Comparison of ENCODE assay signal across 8 cellular contexts in the genomic region with DNA sequence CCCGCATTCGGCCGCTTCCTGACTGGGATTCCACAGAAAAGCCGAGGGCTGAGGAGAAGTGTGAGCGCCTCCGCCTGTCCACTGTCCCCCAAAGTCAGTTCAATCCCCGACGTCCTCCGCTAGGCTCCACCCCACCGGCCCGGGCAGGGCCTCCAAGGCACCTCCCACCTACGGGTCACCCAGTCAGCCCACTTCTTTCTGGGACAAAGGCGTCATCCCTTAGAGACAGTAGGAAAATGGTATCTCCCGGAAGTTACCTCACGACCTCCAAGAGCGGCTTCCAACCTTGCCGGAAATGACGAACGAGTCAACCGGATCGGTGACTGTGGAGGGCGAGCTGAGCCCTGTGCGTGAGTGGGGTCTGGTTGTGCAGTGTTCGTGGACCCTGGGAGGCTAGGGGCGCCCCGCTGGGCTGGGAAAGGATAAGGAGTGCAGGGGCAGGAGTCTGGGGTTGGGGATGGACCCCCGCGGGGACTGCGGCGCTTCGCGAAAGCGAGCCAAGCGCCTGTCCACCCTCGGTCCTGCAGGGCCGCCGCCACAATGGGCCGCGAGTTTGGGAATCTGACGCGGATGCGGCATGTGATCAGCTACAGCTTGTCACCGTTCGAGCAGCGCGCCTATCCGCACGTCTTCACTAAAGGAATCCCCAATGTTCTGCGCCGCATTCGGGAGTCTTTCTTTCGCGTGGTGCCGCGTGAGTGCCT. TPM values are rescaled to one million over a fixed set of nuclear protein-coding genes. Genes with fewer than 3 reads are reported as not detected.
DNase-seq lines count a peak whose midpoint lies in the region; ATAC-seq, FAIRE-seq and TF ChIP-seq lines count a peak whose summit lies in the region.

Gene GDF9, minus strand, starts transcription at position 128 of the 704 bp plus-strand sequence. CDS start 1,936 bp downstream, outside the sequence.
Gene UQCRQ, plus strand, starts transcription at position 301 of the 704 bp plus-strand sequence. Its CDS starts 240 bp downstream, at position 541.

- DNase-seq in AG04450 (ENCODE audit: low read depth, low spot score) (peak; percentile 99), NCI-H2196 (lab: John Stamatoyannopoulos, UW; ENCODE audit: unreplicated experiment) (peak; percentile 99), WERI-Rb-1 (peak; percentile 98), bronchial epithelial cell (ENCODE audit: low read depth) (peak; percentile 100), iPS-NIHi11 (ENCODE audit: low spot score) (peak; percentile 97), small intestine (peak; percentile 100)

- CTCF ChIA-PET in AG04450 (lab: Charles Lee): interaction anchor here (1.0 to 3.0 kb wide), 8 partner anchors 17 to 481 kb away, joined by 3 to 23 read pairs (median 5); partner anchors contain the start of gene SHROOM1

- peak; percentile 98 for ATAC-seq in GM18870 (IDR thresholded peaks at IDR 0.05; ENCODE audit: unreplicated experiment)
- ATAC-seq in HG03135 (IDR thresholded peaks at IDR 0.05; ENCODE audit: unreplicated experiment): peak; percentile 97

- H3K9me3 ChIP-seq in AG04450 (ENCODE audit: control insufficient read depth, insufficient read depth, low read length) (no peaks in the 10 kb centered on the region), WERI-Rb-1 (ENCODE audit: severe bottlenecking) (no peaks in the 10 kb centered on the region), small intestine (ENCODE audit: control insufficient read depth, low read depth) (no peaks in the 10 kb centered on the region)

- POLR2A ChIA-PET in AG04450 (lab: Yijun Ruan, JAX): interaction anchor here (0.5 to 1.9 kb wide), 12 partner anchors 12 to 149 kb away, joined by 3 to 12 read pairs (median 4); partner anchors contain the start of gene SHROOM1

- peak within 1 kb of the TSS; percentile 94 for H3K27ac ChIP-seq in AG04450 (ENCODE audit: low read depth, low read length)
- H3K27ac ChIP-seq in WERI-Rb-1: peak within 1 kb of the TSS; percentile 87
- peak within 1 kb of the TSS; percentile 85 to 96 for H3K27ac ChIP-seq in small intestine (ENCODE audit: low read depth in 1 of 2, low read length in 1 of 2)

- H3K4me1 ChIP-seq in small intestine (ENCODE audit: control insufficient read depth in 2 of 2, insufficient read depth in 1 of 2, low read depth in 1 of 2, low read length in 1 of 2): peaks cover 0 to 4% of the 10 kb centered on the region in 2 donors

- H3K4me3 ChIP-seq in AG04450 (ENCODE audit: low read depth, low read length) (peak within 1 kb of the TSS; percentile 97), WERI-Rb-1 (ENCODE audit: low read depth, low read length) (peak within 1 kb of the TSS; percentile 89), bronchial epithelial cell (ENCODE audit: low read depth, low read length) (peak within 1 kb of the TSS; percentile 75), small intestine (ENCODE audit: low read depth in 1 of 2, low read length in 2 of 2) (peak within 1 kb of the TSS; percentile 64 to 92)

- peak; percentile 42 for TF ChIP-seq CTCF in AG04450 (IDR thresholded peaks at IDR 0.05; ENCODE audit: low read depth, low read length)
- peak; percentile 50 for TF ChIP-seq CTCF in WERI-Rb-1 (IDR thresholded peaks at IDR 0.05; ENCODE audit: low read depth, low read length)
- TF ChIP-seq CTCF in bronchial epithelial cell (IDR thresholded peaks at IDR 0.05; ENCODE audit: insufficient read depth, low read length, severe bottlenecking): peak; percentile 30

- FAIRE-seq in bronchial epithelial cell (lab: Jason Lieb, UNC) (no peak), small intestine (lab: Jason Lieb, UNC) (no peak)

- H3K27me3 ChIP-seq in AG04450 (ENCODE audit: control insufficient read depth, insufficient read depth, low read length) (no peaks in the 10 kb centered on the region), WERI-Rb-1 (ENCODE audit: insufficient read depth, low read depth, severe bottlenecking) (no peaks in the 10 kb centered on the region), bronchial epithelial cell (ENCODE audit: control insufficient read depth, insufficient read depth, low read length) (no peaks in the 10 kb centered on the region), small intestine (ENCODE audit: control insufficient read depth in 2 of 2, insufficient read depth in 2 of 2, low read length in 2 of 2) (no peaks in the 10 kb centered on the region)

- 0 to 1% (median 1%) methylated on average over 48 to 55 of the region's 55 CpGs for WGBS in small intestine, 3 donors

- H3K36me3 ChIP-seq in WERI-Rb-1 (peaks cover 39% of the 10 kb centered on the region), bronchial epithelial cell (ENCODE audit: control insufficient read depth, insufficient read depth, low read length) (peaks cover 5% of the 10 kb centered on the region), small intestine (ENCODE audit: control insufficient read depth in 2 of 2, insufficient read depth in 2 of 2, low read length in 2 of 2) (peaks cover 0 to 3% of the 10 kb centered on the region in 2 donors)

RNA-seq across cellular contexts. Expression of gene GDF9, which starts in this region (rescaled TPM):
- polyA plus RNA-seq in AG04450 (2011; rRNA removed): 0.14 and 0.15 TPM in 2 replicates
- 0.17 TPM in 1 of 2 replicates, not detected in the other for polyA minus RNA-seq in AG04450 (2011; rRNA and poly(A)+ RNA removed)
- under 0.01 and 0.26 TPM in 2 replicates for total RNA-seq in bronchial epithelial cell
- under 1 TPM in 2 of 3 donors, not detected in 1; 0.34 to 0.67 TPM for polyA plus RNA-seq in small intestine

RNA-seq across cellular contexts. Expression of gene UQCRQ, which starts in this region (rescaled TPM):
- polyA plus RNA-seq in AG04450 (2011; rRNA removed): 318 and 329 TPM in 2 replicates
- polyA minus RNA-seq in AG04450 (2011; rRNA and poly(A)+ RNA removed): 18.5 and 20.0 TPM in 2 replicates
- 78.2 and 127 TPM in 2 replicates for total RNA-seq in bronchial epithelial cell
- 100 to 1,000 TPM; 481 to 872 (median 607) TPM for polyA plus RNA-seq in small intestine

Comparison
In these comparisons a context has a peak if more than half of its experiments do, and no peak if none do; other contexts are left out.
1. Peak in every context shown above with its lines: DNase-seq, ATAC-seq, H3K4me3 ChIP-seq and H3K27ac ChIP-seq.